In genomic region chr3:152656207-152657001, GRCh38 we compare ENCODE assay signal across 10 cellular contexts.
DNase-seq lines count a peak whose midpoint lies in the region; ATAC-seq and TF ChIP-seq lines count a peak whose summit lies in the region.
"Had no signal": no experiment of that assay in that cellular context is flagged by ENCODE, and none has a peak within 500 bp of the region (broad histone marks: within the 10 kb centered on the region; RNA-seq: fewer than 3 reads in every experiment).

No MANE protein-coding gene starts in this region.

- peaks cover 4 to 15% of the 10 kb centered on the region in 2 donors for H3K4me1 ChIP-seq in neuronal stem cell (ENCODE audit: control insufficient read depth in 2 of 2, insufficient read depth in 1 of 2, low read depth in 1 of 2, low read length in 2 of 2)

- peak overlapping the region; percentile 26 for H3K4me2 ChIP-seq in neuronal stem cell (ENCODE audit: insufficient read depth, low read length, poor library complexity, severe bottlenecking)

- TF ChIP-seq CTCF in fibroblast of pulmonary artery (IDR thresholded peaks at IDR 0.05; ENCODE audit: low read length, missing control alignments), result no peak

- H3K18ac ChIP-seq in neuronal stem cell (ENCODE audit: low read length), result peak overlapping the region; percentile 3

- no peak overlapping the region for H3K4ac ChIP-seq in neuronal stem cell (ENCODE audit: low read length)

- peak overlapping the region; percentile 74 for H3K9ac ChIP-seq in SK-N-MC (ENCODE audit: insufficient read length)
- no peak overlapping the region for H3K9ac ChIP-seq in neuronal stem cell (ENCODE audit: low read depth, low read length, poor library complexity)

- no peak overlapping the region for H2AK5ac ChIP-seq in neuronal stem cell (ENCODE audit: low read depth, low read length)

- H4K8ac ChIP-seq in neuronal stem cell (ENCODE audit: low read depth, low read length), result no peak overlapping the region

- H2BK15ac ChIP-seq in neuronal stem cell (ENCODE audit: low read length), result no peak overlapping the region

- no peak for ATAC-seq in HG02840 (IDR thresholded peaks at IDR 0.05; ENCODE audit: low FRiP score, unreplicated experiment)
- ATAC-seq: activated CD8-positive, alpha-beta memory T cell treated with anti-CD3 and anti-CD28 coated beads, Interleukin-2, amount 10 ng/mL, durations not matched to agents 7 days and 5 days had no signal

- H3K4me3 ChIP-seq in SK-N-MC (peak overlapping the region; percentile 78), fibroblast of pulmonary artery (replicated peaks; ENCODE audit: low read depth, low read length) (no peak overlapping the region), neuronal stem cell (ENCODE audit: low read length in 2 of 2) (peak overlapping the region in 1 of 2 donors; percentile 30)

- H3K36me3 ChIP-seq in SK-N-MC (ENCODE audit: insufficient read depth, low read length) (no peaks in the 10 kb centered on the region), neuronal stem cell (replicated peaks in 1 of 2; ENCODE audit: control insufficient read depth in 2 of 2, insufficient read depth in 2 of 2, low read length in 2 of 2) (no peaks in the 10 kb centered on the region)

- 0 out of 2 replicates have a peak, but pooled peaks cover 4% of the 10 kb centered on the region for H3K9me3 ChIP-seq in SK-N-MC (ENCODE audit: low read depth, low read length)
- peaks cover 0 to 5% of the 10 kb centered on the region in 2 donors for H3K9me3 ChIP-seq in neuronal stem cell (replicated peaks in 1 of 2; ENCODE audit: control insufficient read depth in 2 of 2, insufficient read depth in 1 of 2, low read depth in 1 of 2, low read length in 2 of 2)

- peak; percentile 21 for DNase-seq in GDM1 (lab: John Stamatoyannopoulos, UW)
- DNase-seq in SK-N-MC (ENCODE audit: low read depth, low spot score), result peak; percentile 92
- DNase-seq in fibroblast of pulmonary artery (ENCODE audit: low read depth), result peak; percentile 8
- DNase-seq in neuronal stem cell (ENCODE audit: low spot score), result peak; percentile 24
- DNase-seq in NCI-H2171 (lab: John Stamatoyannopoulos, UW), result no peak
- DNase-seq in A172 (ENCODE audit: low spot score), result no peak
- no peak for DNase-seq in activated CD4-positive, CD25-positive, alpha-beta regulatory T cell (lab: John Stamatoyannopoulos, UW)
- DNase-seq: activated CD8-positive, alpha-beta memory T cell treated with anti-CD3 and anti-CD28 coated beads, Interleukin-2, amount 10 ng/mL, durations not matched to agents 7 days and 5 days; central memory CD4-positive, alpha-beta T cell had no signal

- no CpG with 5 or more reads among the region's 10 CpGs for WGBS in neuronal stem cell (ENCODE audit: extremely low coverage in 2 of 2, insufficient read length in 2 of 2, insufficient replicate concordance in 1 of 2), 2 donors

- no peaks in the 10 kb centered on the region for H3K27me3 ChIP-seq in neuronal stem cell (ENCODE audit: control insufficient read depth in 3 of 3, insufficient read depth in 3 of 3, low read depth in 1 of 3, low read length in 3 of 3)

- H4K91ac ChIP-seq in neuronal stem cell (ENCODE audit: low read depth, low read length, poor library complexity), result no peak overlapping the region

- no peak overlapping the region for H3K23ac ChIP-seq in neuronal stem cell (ENCODE audit: low read depth, low read length, poor library complexity)

- no peak overlapping the region for H3K14ac ChIP-seq in neuronal stem cell (ENCODE audit: low read length)

- peak overlapping the region; percentile 75 for H2AFZ ChIP-seq in neuronal stem cell (ENCODE audit: low read length)

- peak overlapping the region; percentile 48 for H2BK5ac ChIP-seq in neuronal stem cell (ENCODE audit: low read length)

- H2BK120ac ChIP-seq in neuronal stem cell (ENCODE audit: low read depth, low read length), result no peak overlapping the region

- no peak overlapping the region for H2BK12ac ChIP-seq in neuronal stem cell (ENCODE audit: low read length)

- peak overlapping the region; percentile 99 for H3K27ac ChIP-seq in SK-N-MC
- H3K27ac ChIP-seq in neuronal stem cell (replicated peaks; ENCODE audit: low read length), result peak overlapping the region; percentile 75

- no peaks in the 10 kb centered on the region for H3K79me1 ChIP-seq in neuronal stem cell (ENCODE audit: low read depth, low read length)

Comparison
In these comparisons a context has a peak if more than half of its experiments do, and no peak if none do; other contexts are left out.
1. DNase-seq: peak in GDM1 (single experiment), SK-N-MC (single experiment), fibroblast of pulmonary artery (single experiment) and neuronal stem cell (single experiment); none in NCI-H2171 (single experiment), A172 (single experiment) and activated CD4-positive, CD25-positive, alpha-beta regulatory T cell (0 of 4).